24 cellular contexts compared by ENCODE assay signal in the genomic region with DNA sequence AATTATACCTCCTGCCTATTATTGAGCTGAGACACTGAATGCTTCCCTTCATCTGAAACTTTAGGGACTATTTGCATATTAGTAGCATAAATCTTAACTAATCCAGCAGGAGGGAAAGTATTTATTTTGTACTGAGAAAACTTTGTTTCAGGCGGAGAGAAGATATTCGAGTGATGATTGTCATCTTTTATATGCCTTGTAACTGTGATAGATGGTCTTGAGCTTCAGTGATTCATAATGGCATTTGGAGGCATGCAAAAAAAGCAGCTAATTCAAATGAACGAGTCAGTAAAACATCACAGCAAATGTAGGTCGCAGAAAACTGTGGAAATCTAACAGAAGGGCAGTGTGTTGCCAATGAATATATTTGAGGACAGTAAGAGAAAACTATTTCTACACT.
"Had no signal": no experiment of that assay in that cellular context is flagged by ENCODE, and none has a peak within 500 bp of the region (broad histone marks: within the 10 kb centered on the region; RNA-seq: fewer than 3 reads in every experiment).

No MANE protein-coding gene starts in this region.

- H3K4me1 ChIP-seq: colonic mucosa, foreskin keratinocyte, tibial nerve, uterus had no signal

- H3K27ac ChIP-seq: colonic mucosa, epithelial cell of prostate, foreskin keratinocyte, tibial nerve, uterus had no signal

- H3K9me3 ChIP-seq: colonic mucosa, tibial nerve, uterus had no signal

- H3K27ac Mint-ChIP-seq: activated CD4-positive, alpha-beta memory T cell treated with anti-CD3 and anti-CD28 coated beads, Interleukin-2, amount 10 ng/mL, durations not matched to agents 7 days and 5 days; activated CD8-positive, alpha-beta memory T cell treated with anti-CD3 and anti-CD28 coated beads, Interleukin-2, amount 10 ng/mL, durations not matched to agents 7 days and 5 days; activated naive CD8-positive, alpha-beta T cell treated with anti-CD3 and anti-CD28 coated beads, Interleukin-2, amount 10 ng/mL, durations not matched to agents 7 days and 5 days; endodermal cell; mesothelial cell of epicardium; natural killer cell treated with Interleukin-12 subunit alpha and Interleukin-12 subunit beta and Interleukin-15 and Interleukin-18, amount 100 ng/mL, for 72 hours; T-helper 2 cell treated with Interferon-gamma antibody and Interleukin-4, amounts not matched to agents 5 μg/mL and 100 μg/mL, for 36 hours had no signal

- H3K27me3 Mint-ChIP-seq: activated CD4-positive, alpha-beta memory T cell treated with anti-CD3 and anti-CD28 coated beads, Interleukin-2, amount 10 ng/mL, durations not matched to agents 7 days and 5 days; activated CD8-positive, alpha-beta memory T cell treated with anti-CD3 and anti-CD28 coated beads, Interleukin-2, amount 10 ng/mL, durations not matched to agents 7 days and 5 days; activated naive CD8-positive, alpha-beta T cell treated with anti-CD3 and anti-CD28 coated beads, Interleukin-2, amount 10 ng/mL, durations not matched to agents 7 days and 5 days; central memory CD8-positive, alpha-beta T cell; natural killer cell treated with Interleukin-12 subunit alpha and Interleukin-12 subunit beta and Interleukin-15 and Interleukin-18, amount 100 ng/mL, for 72 hours had no signal

- ATAC-seq: activated CD8-positive, alpha-beta memory T cell treated with anti-CD3 and anti-CD28 coated beads, Interleukin-2, amount 10 ng/mL, durations not matched to agents 7 days and 5 days; foreskin keratinocyte; left lobe of liver; natural killer cell treated with Interleukin-12 subunit alpha and Interleukin-12 subunit beta and Interleukin-15 and Interleukin-18, amount 100 ng/mL, for 72 hours had no signal

- H3K4me3 ChIP-seq: colonic mucosa, tibial nerve, uterus had no signal

- H3K27me3 ChIP-seq: colonic mucosa, foreskin keratinocyte, tibial nerve, uterus had no signal

- H3K36me3 ChIP-seq: colonic mucosa, tibial nerve, uterus had no signal

- H3K4me3 Mint-ChIP-seq: activated CD4-positive, alpha-beta memory T cell treated with anti-CD3 and anti-CD28 coated beads, Interleukin-2, amount 10 ng/mL, durations not matched to agents 7 days and 5 days; activated CD8-positive, alpha-beta memory T cell treated with anti-CD3 and anti-CD28 coated beads, Interleukin-2, amount 10 ng/mL, durations not matched to agents 7 days and 5 days; activated naive CD8-positive, alpha-beta T cell treated with anti-CD3 and anti-CD28 coated beads, Interleukin-2, amount 10 ng/mL, durations not matched to agents 7 days and 5 days; central memory CD8-positive, alpha-beta T cell; endodermal cell; mesothelial cell of epicardium; natural killer cell treated with Interleukin-12 subunit alpha and Interleukin-12 subunit beta and Interleukin-15 and Interleukin-18, amount 100 ng/mL, for 72 hours; T-helper 2 cell treated with Interferon-gamma antibody and Interleukin-4, amounts not matched to agents 5 μg/mL and 100 μg/mL, for 36 hours had no signal

- DNase-seq: activated CD4-positive, alpha-beta memory T cell treated with anti-CD3 and anti-CD28 coated beads, Interleukin-2, amount 10 ng/mL, durations not matched to agents 7 days and 5 days; activated CD4-positive, alpha-beta T cell treated with anti-CD3 and anti-CD28 coated beads for 48 hours; activated CD4-positive, CD25-positive, alpha-beta regulatory T cell; activated CD8-positive, alpha-beta memory T cell treated with anti-CD3 and anti-CD28 coated beads, Interleukin-2, amount 10 ng/mL, durations not matched to agents 7 days and 5 days; activated naive CD4-positive, alpha-beta T cell; activated naive CD8-positive, alpha-beta T cell treated with anti-CD3 and anti-CD28 coated beads, Interleukin-2, amount 10 ng/mL, durations not matched to agents 7 days and 5 days; colonic mucosa; endodermal cell; foreskin keratinocyte; hypothalamus; kidney; retina; stimulated activated CD4-positive, alpha-beta T cell treated with anti-CD3 and anti-CD28 coated beads, Interleukin-12 subunit alpha, Interleukin-12 subunit beta, amount 100 ng/mL, for 4 hours; stimulated activated CD4-positive, alpha-beta T cell treated with anti-CD3 and anti-CD28 coated beads, Interleukin-2, amount 100 ng/mL, for 24 hours; stimulated activated naive CD4-positive, alpha-beta T cell treated with Interleukin-2 at 50 U/mL for 16 hours; substantia nigra; uterus had no signal

- H3K4me1 Mint-ChIP-seq: central memory CD8-positive, alpha-beta T cell had no signal

- H3K9me3 Mint-ChIP-seq: activated CD4-positive, alpha-beta memory T cell treated with anti-CD3 and anti-CD28 coated beads, Interleukin-2, amount 10 ng/mL, durations not matched to agents 7 days and 5 days; activated naive CD8-positive, alpha-beta T cell treated with anti-CD3 and anti-CD28 coated beads, Interleukin-2, amount 10 ng/mL, durations not matched to agents 7 days and 5 days; mesothelial cell of epicardium had no signal

- H3K36me3 Mint-ChIP-seq: activated CD8-positive, alpha-beta memory T cell treated with anti-CD3 and anti-CD28 coated beads, Interleukin-2, amount 10 ng/mL, durations not matched to agents 7 days and 5 days; activated naive CD8-positive, alpha-beta T cell treated with anti-CD3 and anti-CD28 coated beads, Interleukin-2, amount 10 ng/mL, durations not matched to agents 7 days and 5 days; mesothelial cell of epicardium; natural killer cell treated with Interleukin-12 subunit alpha and Interleukin-12 subunit beta and Interleukin-15 and Interleukin-18, amount 100 ng/mL, for 72 hours had no signal
